In genomic region chr3:194141415-194142155, GRCh38 we compare ENCODE assay signal across 7 cellular contexts. TPM values are rescaled to one million over a fixed set of nuclear protein-coding genes. Genes with fewer than 3 reads are reported as not detected.
DNase-seq lines count a peak whose midpoint lies in the region; ATAC-seq, FAIRE-seq and TF ChIP-seq lines count a peak whose summit lies in the region.

No MANE protein-coding gene starts in this region.

- TF ChIP-seq EP300 in HepG2 (IDR thresholded peaks at IDR 0.05; ENCODE audit: low read depth in 2 of 2, low read length in 2 of 2) (peak in 1 of 2 experiments; percentile 67; a peak in 2 of 4 replicates), HepG2 (CRISPR knock-in tag; IDR thresholded peaks at IDR 0.05; ENCODE audit: borderline replicate concordance) (no peak)

- peaks cover 45% of the 10 kb centered on the region for H3K4me1 ChIP-seq in HepG2 (ENCODE audit: insufficient read depth, low read length)

- H3K27me3 ChIP-seq in HepG2 (ENCODE audit: control insufficient read depth in 1 of 2, insufficient read depth in 2 of 2, low read length in 2 of 2) = peaks cover 0 to 3% of the 10 kb centered on the region in 2 experiments; a peak in 2 of 5 replicates

- TF ChIP-seq POLR2A in GM18505 (IDR thresholded peaks at IDR 0.05; ENCODE audit: borderline replicate concordance, extremely low read depth, insufficient read depth, insufficient read length) = peak; percentile 26
- peak in 1 of 2 experiments; percentile 66; a peak in 1 of 4 replicates for TF ChIP-seq POLR2A in HepG2 (IDR thresholded peaks at IDR 0.05; ENCODE audit: insufficient read depth in 1 of 2, low read depth in 2 of 2, low read length in 2 of 2)

- peak overlapping the region; percentile 84 for H3K9ac ChIP-seq in HepG2 (ENCODE audit: insufficient read depth, low read depth, low read length)

- no peak for FAIRE-seq in HepG2 (lab: Jason Lieb, UNC)

- peaks cover 13% of the 10 kb centered on the region for H3K79me2 ChIP-seq in HepG2 (ENCODE audit: insufficient read depth, low read length)

- peak overlapping the region; percentile 48 for H2AFZ ChIP-seq in HepG2 (ENCODE audit: low read length)

- BruUV-seq in HepG2 (replicated peaks; lab: Mats Ljungman, UMichigan) = no TSS peak

- in situ Hi-C loops in HepG2 (cut with HindIII; ENCODE audit: extremely low pct_ligation_motif_present, low pct_unique_long_range_greater_than_20kb) = no loop called here

- peaks cover 0 to 2% of the 10 kb centered on the region in 2 experiments; a peak in 1 of 5 replicates for H3K36me3 ChIP-seq in HepG2 (replicated peaks in 1 of 2; ENCODE audit: control insufficient read depth in 1 of 2, insufficient read depth in 2 of 2, low read length in 2 of 2)

- DNase-seq in NCI-H2196 treated with DMSO at 0.1 percent for 48 hours (lab: John Stamatoyannopoulos, UW; ENCODE audit: unreplicated experiment) (peak; percentile 100), dermis blood vessel endothelial cell (peak; percentile 96), HepG2 (ENCODE audit: low spot score) (peak; percentile 78)
- DNase-seq in activated CD4-positive, alpha-beta T cell treated with anti-CD3 and anti-CD28 coated beads, Interleukin-2, amount 50 U/mL, for 1 hour = peak; percentile 45
- peak; percentile 72 for DNase-seq in stimulated activated CD4-positive, alpha-beta T cell treated with anti-CD3 and anti-CD28 coated beads, Interleukin-2, amount 100 ng/mL, for 4 hours (ENCODE audit: low read depth)

- peak overlapping the region; percentile 92 for H3K27ac ChIP-seq in HepG2 (ENCODE audit: extremely low read length, insufficient read depth, low read length)

- peak overlapping the region; percentile 51 to 74 (median 62); a peak in 5 of 6 replicates for H3K4me3 ChIP-seq in HepG2 (replicated peaks in 1 of 3; ENCODE audit: insufficient read depth in 1 of 3, low read depth in 2 of 3, low read length in 3 of 3)

- 0% methylated on average over 5 of the region's 65 CpGs for WGBS in HepG2 (ENCODE audit: low lambda C conversion rate)

- peak; percentile 65 for TF ChIP-seq RAD21 in HepG2 (CRISPR knock-in tag; IDR thresholded peaks at IDR 0.05)

- H3K4me2 ChIP-seq in HepG2 (ENCODE audit: low read depth, low read length) = peak overlapping the region; percentile 98

- CTCF ChIA-PET in HepG2 (lab: Yijun Ruan, JAX; ENCODE audit: low intra/inter-chr PET ratio, low total read pairs) = no interaction called here

- ATAC-seq in GM18505 (IDR thresholded peaks at IDR 0.05; ENCODE audit: unreplicated experiment) (peak; percentile 39), HG02938 (IDR thresholded peaks at IDR 0.05; ENCODE audit: unreplicated experiment) (peak; percentile 43), HepG2 (peak; percentile 66)

- no peaks in the 10 kb centered on the region for H3K9me3 ChIP-seq in HepG2 (ENCODE audit: low read length)

- POLR2A ChIA-PET in HepG2 (lab: Yijun Ruan, JAX) = interaction anchor here (0.6 to 2.4 kb wide), 16 partner anchors 9 to 429 kb away, joined by 3 to 24 read pairs (median 4); no protein-coding TSS in a partner anchor

- TF ChIP-seq CTCF in HepG2 (CRISPR knock-in tag; IDR thresholded peaks at IDR 0.05) = peak; percentile 30; the same call in 1 of the 2 replicates

- intact Hi-C loops in HepG2 (cut with micrococcal nuclease; ENCODE audit: unreplicated experiment) = loop anchor here (1.0 kb wide), 1 partner anchor 7 kb away; no protein-coding TSS in a partner anchor

- peaks cover 15% of the 10 kb centered on the region; the same call in 1 of the 2 replicates for H4K20me1 ChIP-seq in HepG2 (ENCODE audit: insufficient read depth, low read length)

TF ChIP-seq in HepG2, 621 proteins besides CTCF, POLR2A, EP300 and RAD21 (continues in another document):
- TF ChIP-seq, protein P1, sequence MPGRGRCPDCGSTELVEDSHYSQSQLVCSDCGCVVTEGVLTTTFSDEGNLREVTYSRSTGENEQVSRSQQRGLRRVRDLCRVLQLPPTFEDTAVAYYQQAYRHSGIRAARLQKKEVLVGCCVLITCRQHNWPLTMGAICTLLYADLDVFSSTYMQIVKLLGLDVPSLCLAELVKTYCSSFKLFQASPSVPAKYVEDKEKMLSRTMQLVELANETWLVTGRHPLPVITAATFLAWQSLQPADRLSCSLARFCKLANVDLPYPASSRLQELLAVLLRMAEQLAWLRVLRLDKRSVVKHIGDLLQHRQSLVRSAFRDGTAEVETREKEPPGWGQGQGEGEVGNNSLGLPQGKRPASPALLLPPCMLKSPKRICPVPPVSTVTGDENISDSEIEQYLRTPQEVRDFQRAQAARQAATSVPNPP (CRISPR knock-in tag; IDR thresholded peaks at IDR 0.05) = 0 out of 2 replicates have a peak, but pooled peaks have one; percentile 59
- no peak for TF ChIP-seq KAT7 (CRISPR knock-in tag; IDR thresholded peaks at IDR 0.05; ENCODE audit: borderline replicate concordance)
- peak; percentile 60 for TF ChIP-seq TAF15 (IDR thresholded peaks at IDR 0.05; ENCODE audit: low read depth, low read length, poor library complexity, severe bottlenecking)
- no peak for TF ChIP-seq NONO (IDR thresholded peaks at IDR 0.05)
- peak; percentile 40; the same call in 1 of the 2 replicates for TF ChIP-seq NONO (CRISPR knock-in tag; conservative IDR thresholded peaks at IDR 0.05)
- no peak for TF ChIP-seq NR2F6 (IDR thresholded peaks at IDR 0.05)
- TF ChIP-seq NR2F6 (CRISPR knock-in tag; IDR thresholded peaks at IDR 0.05) = peak; percentile 16
- TF ChIP-seq MIER3 (CRISPR knock-in tag; IDR thresholded peaks at IDR 0.05; ENCODE audit: borderline replicate concordance) = no peak
- TF ChIP-seq, protein P2, sequence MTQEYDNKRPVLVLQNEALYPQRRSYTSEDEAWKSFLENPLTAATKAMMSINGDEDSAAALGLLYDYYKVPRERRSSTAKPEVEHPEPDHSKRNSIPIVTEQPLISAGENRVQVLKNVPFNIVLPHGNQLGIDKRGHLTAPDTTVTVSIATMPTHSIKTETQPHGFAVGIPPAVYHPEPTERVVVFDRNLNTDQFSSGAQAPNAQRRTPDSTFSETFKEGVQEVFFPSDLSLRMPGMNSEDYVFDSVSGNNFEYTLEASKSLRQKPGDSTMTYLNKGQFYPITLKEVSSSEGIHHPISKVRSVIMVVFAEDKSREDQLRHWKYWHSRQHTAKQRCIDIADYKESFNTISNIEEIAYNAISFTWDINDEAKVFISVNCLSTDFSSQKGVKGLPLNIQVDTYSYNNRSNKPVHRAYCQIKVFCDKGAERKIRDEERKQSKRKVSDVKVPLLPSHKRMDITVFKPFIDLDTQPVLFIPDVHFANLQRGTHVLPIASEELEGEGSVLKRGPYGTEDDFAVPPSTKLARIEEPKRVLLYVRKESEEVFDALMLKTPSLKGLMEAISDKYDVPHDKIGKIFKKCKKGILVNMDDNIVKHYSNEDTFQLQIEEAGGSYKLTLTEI (CRISPR knock-in tag; conservative IDR thresholded peaks at IDR 0.05) = no peak
- TF ChIP-seq ATF7-NPFF (CRISPR knock-in tag; IDR thresholded peaks at IDR 0.05; ENCODE audit: low read depth) = peak; percentile 25; the same call in 1 of the 2 replicates
- no peak for TF ChIP-seq ZFP41 (CRISPR knock-in tag; IDR thresholded peaks at IDR 0.05; ENCODE audit: borderline replicate concordance)
- no peak for TF ChIP-seq ZMYM2 (CRISPR knock-in tag; IDR thresholded peaks at IDR 0.05)
- no peak for TF ChIP-seq ZNF292 (CRISPR knock-in tag; IDR thresholded peaks at IDR 0.05; ENCODE audit: borderline replicate concordance, low read depth)
- TF ChIP-seq, protein P3, sequence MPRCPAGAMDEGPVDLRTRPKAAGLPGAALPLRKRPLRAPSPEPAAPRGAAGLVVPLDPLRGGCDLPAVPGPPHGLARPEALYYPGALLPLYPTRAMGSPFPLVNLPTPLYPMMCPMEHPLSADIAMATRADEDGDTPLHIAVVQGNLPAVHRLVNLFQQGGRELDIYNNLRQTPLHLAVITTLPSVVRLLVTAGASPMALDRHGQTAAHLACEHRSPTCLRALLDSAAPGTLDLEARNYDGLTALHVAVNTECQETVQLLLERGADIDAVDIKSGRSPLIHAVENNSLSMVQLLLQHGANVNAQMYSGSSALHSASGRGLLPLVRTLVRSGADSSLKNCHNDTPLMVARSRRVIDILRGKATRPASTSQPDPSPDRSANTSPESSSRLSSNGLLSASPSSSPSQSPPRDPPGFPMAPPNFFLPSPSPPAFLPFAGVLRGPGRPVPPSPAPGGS (CRISPR knock-in tag; IDR thresholded peaks at IDR 0.05) = no peak; the same call in 1 of the 2 replicates
- no peak for TF ChIP-seq ZKSCAN5 (CRISPR knock-in tag; IDR thresholded peaks at IDR 0.05)
- no peak for TF ChIP-seq ZNF333 (CRISPR knock-in tag; IDR thresholded peaks at IDR 0.05; ENCODE audit: borderline replicate concordance)

RNA-seq across cellular contexts. Expression of gene HES1, which starts 5.6 kb away (rescaled TPM):
- total RNA-seq in dermis blood vessel endothelial cell = 45.8 and 91.0 TPM in 2 replicates
- total RNA-seq in HepG2 (2016; rRNA removed; fragmentation: Illumina TruSeq; extraction: Trizol) = 15.0 and 19.8 TPM in 2 replicates
- 16.2 and 16.8 TPM in 2 replicates for total RNA-seq in HepG2 (2016; cell fraction: cytosol; rRNA removed; fragmentation: Illumina TruSeq; extraction: Trizol; ENCODE audit: low read depth)
- 14.9 and 18.9 TPM in 2 replicates for total RNA-seq in HepG2 (2016; cell fraction: insoluble cytoplasmic fraction; rRNA removed; fragmentation: Illumina TruSeq; extraction: Trizol)
- 17.2 and 18.1 TPM in 2 replicates for total RNA-seq in HepG2 (2016; cell fraction: membrane; rRNA removed; fragmentation: Illumina TruSeq; extraction: Trizol)
- 20.8 and 25.5 TPM in 2 replicates for total RNA-seq in HepG2 (2016; cell fraction: nucleus; rRNA removed; fragmentation: Illumina TruSeq; extraction: Trizol)
- polyA plus RNA-seq in HepG2 (2011; rRNA removed) = 15.4 and 16.6 TPM in 2 replicates
- polyA plus RNA-seq in HepG2 (2011; cell fraction: cytosol; rRNA removed) = 13.8 and 15.8 TPM in 2 replicates
- polyA plus RNA-seq in HepG2 (2011; cell fraction: nucleus; rRNA removed) = 27.8 and 33.4 TPM in 2 replicates
- polyA plus RNA-seq in HepG2 (2012) = 20.4 and 25.8 TPM in 2 replicates
- polyA plus RNA-seq in HepG2 (2016; cell fraction: cytosol; fragmentation: Illumina TruSeq; extraction: Trizol; ENCODE audit: low read depth) = 3.5 and 4.3 TPM in 2 replicates
- polyA plus RNA-seq in HepG2 (2016; cell fraction: insoluble cytoplasmic fraction; fragmentation: Illumina TruSeq; extraction: Trizol; ENCODE audit: low read depth) = 14.5 and 15.2 TPM in 2 replicates
- polyA plus RNA-seq in HepG2 (2016; cell fraction: membrane; fragmentation: Illumina TruSeq; extraction: Trizol; ENCODE audit: low read depth) = 4.3 and 4.5 TPM in 2 replicates
- 31.4 and 34.9 TPM in 2 replicates for polyA plus RNA-seq in HepG2 (2016; cell fraction: nucleus; fragmentation: Illumina TruSeq; extraction: Trizol; ENCODE audit: insufficient read depth, low read depth)
- 4.8 and 36.7 TPM in 2 replicates for polyA minus RNA-seq in HepG2 (2011; rRNA and poly(A)+ RNA removed; ENCODE audit: low replicate concordance)
- 37.8 and 44.8 TPM in 2 replicates for polyA minus RNA-seq in HepG2 (2011; cell fraction: cytosol; rRNA and poly(A)+ RNA removed)
- polyA minus RNA-seq in HepG2 (2011; cell fraction: nucleus; rRNA and poly(A)+ RNA removed) = 45.6 and 54.7 TPM in 2 replicates

Comparison
In these comparisons a context has a peak if more than half of its experiments do, and no peak if none do; other contexts are left out.
1. Peak in every context shown above with its lines: DNase-seq, ATAC-seq, H3K4me3 ChIP-seq and H3K27ac ChIP-seq.
2. DNase-seq: peak in every context shown above with its lines; median percentile 100 in NCI-H2196 treated with DMSO at 0.1 percent for 48 hours; 96 in dermis blood vessel endothelial cell; 78 in HepG2; 72 in stimulated activated CD4-positive, alpha-beta T cell treated with anti-CD3 and anti-CD28 coated beads, Interleukin-2, amount 100 ng/mL, for 4 hours; 45 in activated CD4-positive, alpha-beta T cell treated with anti-CD3 and anti-CD28 coated beads, Interleukin-2, amount 50 U/mL, for 1 hour.